ENCODE assay signal across 8 cellular contexts in the genomic region with DNA sequence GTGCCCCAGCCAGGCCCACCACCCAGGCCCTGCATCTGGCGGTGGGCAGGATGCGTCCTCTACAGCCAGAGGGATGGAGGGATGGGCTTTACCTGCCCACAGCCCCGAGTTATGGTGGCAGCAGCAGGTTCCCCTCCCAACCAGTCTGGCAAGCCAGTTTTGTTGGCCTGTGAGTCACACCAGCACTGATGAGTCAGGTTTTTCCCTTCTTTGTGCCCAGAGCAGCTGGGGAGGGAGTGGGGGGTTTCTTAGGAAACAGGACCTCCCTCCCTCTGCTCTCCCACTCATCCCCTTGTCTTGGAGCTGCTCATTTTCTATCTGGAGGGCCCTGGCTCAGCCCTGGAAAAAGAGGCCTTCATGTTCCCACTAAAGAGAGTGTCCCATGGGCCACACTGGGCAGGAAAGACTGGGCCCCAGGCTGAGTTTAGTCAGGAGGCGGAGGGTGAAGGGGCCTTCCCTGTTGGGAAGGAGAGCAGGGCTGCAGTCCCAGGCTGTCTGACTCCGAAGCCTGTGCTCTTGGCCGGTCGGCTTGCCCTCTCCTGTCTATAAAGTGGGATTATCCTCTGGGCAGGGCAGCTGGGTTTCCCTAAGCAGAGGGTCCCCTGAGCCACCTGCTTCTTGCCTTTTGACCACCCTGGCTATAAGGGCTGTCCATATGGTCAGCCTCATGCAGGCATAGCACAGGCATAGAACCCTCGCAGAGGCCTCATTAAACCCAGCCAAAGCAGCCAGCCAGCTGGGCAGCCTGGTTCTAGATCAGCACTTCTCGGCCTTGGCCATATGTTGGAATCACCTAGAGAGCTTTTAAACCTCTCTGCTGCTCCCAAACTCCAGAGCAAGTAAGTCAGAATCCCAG. TPM values are rescaled to one million over a fixed set of nuclear protein-coding genes. Genes with fewer than 3 reads are reported as not detected.
DNase-seq lines count a peak whose midpoint lies in the region; ATAC-seq and FAIRE-seq lines count a peak whose summit lies in the region.

No MANE protein-coding gene starts in this region.

- H3K4me3 ChIP-seq in right cardiac atrium (ENCODE audit: low read length) (no peak overlapping the region), small intestine (ENCODE audit: low read depth in 1 of 2, low read length in 2 of 2) (no peak overlapping the region)

- no peaks in the 10 kb centered on the region for H3K27me3 ChIP-seq in right cardiac atrium (ENCODE audit: control insufficient read depth, insufficient read depth)
- H3K27me3 ChIP-seq in small intestine (ENCODE audit: control insufficient read depth in 2 of 2, insufficient read depth in 2 of 2, low read length in 2 of 2) = no peaks in the 10 kb centered on the region

- intact Hi-C loops in right cardiac atrium (cut with DNase I) = no loop called here

- in situ Hi-C loops in Caki2 (cut with HindIII; ENCODE audit: low pct_unique_long_range_greater_than_20kb, low sequenced_read_pairs) = no loop called here

- no peaks in the 10 kb centered on the region for H3K36me3 ChIP-seq in small intestine (ENCODE audit: control insufficient read depth in 2 of 2, insufficient read depth in 2 of 2, low read length in 2 of 2)

- peak overlapping the region; percentile 94 for H3K27ac ChIP-seq in right cardiac atrium (ENCODE audit: low read length)
- peak overlapping the region in 1 of 2 donors; percentile 91 for H3K27ac ChIP-seq in small intestine (ENCODE audit: low read depth in 1 of 2, low read length in 1 of 2)

- WGBS in right cardiac atrium = 58% methylated on average over 9 of the region's 9 CpGs
- 67 to 78% (median 69%) methylated on average over 9 of the region's 9 CpGs for WGBS in small intestine, 3 donors

- H3K4me1 ChIP-seq in right cardiac atrium (ENCODE audit: control insufficient read depth, insufficient read depth, low read length) (peaks cover 22% of the 10 kb centered on the region), small intestine (ENCODE audit: control insufficient read depth in 2 of 2, insufficient read depth in 1 of 2, low read depth in 1 of 2, low read length in 1 of 2) (peaks cover 0 to 5% of the 10 kb centered on the region in 2 donors)

- peak; percentile 87 for DNase-seq in Caki2 (ENCODE audit: low read depth)
- DNase-seq in NCI-H446 treated with DMSO at 0.1 percent for 48 hours (lab: John Stamatoyannopoulos, UW) = peak; percentile 72
- DNase-seq in amniotic epithelial cell (ENCODE audit: low read depth) = peak; percentile 98
- DNase-seq in right cardiac atrium = peak; percentile 84 to 88 (median 86)
- peak; percentile 34 for DNase-seq in retina
- no peak for DNase-seq in HuH-7 (ENCODE audit: low spot score)
- no peak for DNase-seq in small intestine

- no peaks in the 10 kb centered on the region for H3K9me3 ChIP-seq in right cardiac atrium (ENCODE audit: control insufficient read depth, low read length)
- H3K9me3 ChIP-seq in small intestine (ENCODE audit: control insufficient read depth, low read depth) = no peaks in the 10 kb centered on the region

- ATAC-seq in right cardiac atrium (peak; percentile 79 to 86), HG02840 (IDR thresholded peaks at IDR 0.05; ENCODE audit: low FRiP score, unreplicated experiment) (no peak)

- FAIRE-seq in small intestine (lab: Jason Lieb, UNC) = no peak

RNA-seq across cellular contexts. Expression of gene ANKRD2, which starts 30.2 kb away (rescaled TPM):
- total RNA-seq in Caki2 (2014; rRNA removed; shearing (Covaris generic); ENCODE audit: low replicate concordance) = 15.6 and 19.4 TPM in 2 replicates
- 10 to 100 TPM in 3 of 4 donors, 1 to 10 TPM in 1; 9.9 to 19.3 (median 17.8) TPM for total RNA-seq in right cardiac atrium
- polyA plus RNA-seq in right cardiac atrium = 67.6 TPM
- polyA plus RNA-seq in small intestine = 1 to 10 TPM in 2 of 3 donors, under 1 TPM in 1; 0.04 to 8.6 (median 3.8) TPM

RNA-seq across cellular contexts. Expression of gene HOGA1, which starts 41.8 kb away (rescaled TPM):
- 70.8 and 91.3 TPM in 2 replicates for total RNA-seq in Caki2 (2014; rRNA removed; shearing (Covaris generic); ENCODE audit: low replicate concordance)
- total RNA-seq in right cardiac atrium = 10 to 100 TPM in 3 of 4 donors, 1 to 10 TPM in 1; 4.4 to 13.4 (median 11.7) TPM
- polyA plus RNA-seq in right cardiac atrium = 15.0 TPM
- polyA plus RNA-seq in small intestine = under 1 TPM; 0.45 to 0.81 (median 0.51) TPM

RNA-seq across cellular contexts. Expression of gene UBTD1, which starts 43.7 kb away (rescaled TPM):
- 13.0 and 23.3 TPM in 2 replicates for total RNA-seq in Caki2 (2014; rRNA removed; shearing (Covaris generic); ENCODE audit: low replicate concordance)
- total RNA-seq in right cardiac atrium = 10 to 100 TPM; 24.8 to 27.6 (median 25.8) TPM
- polyA plus RNA-seq in right cardiac atrium (42.1 TPM), small intestine (1 to 10 TPM; 1.1 to 7.6 (median 7.0) TPM)

RNA-seq across cellular contexts. Expression of gene MMS19, which starts 44.2 kb away (rescaled TPM):
- 40.6 and 48.4 TPM in 2 replicates for total RNA-seq in Caki2 (2014; rRNA removed; shearing (Covaris generic); ENCODE audit: low replicate concordance)
- 10 to 100 TPM; 32.8 to 40.0 (median 36.8) TPM for total RNA-seq in right cardiac atrium
- polyA plus RNA-seq in right cardiac atrium (33.7 TPM), small intestine (10 to 100 TPM; 44.7 to 51.9 (median 49.2) TPM)

RNA-seq across cellular contexts. Expression of gene C10orf62, which starts 47.1 kb away (rescaled TPM):
- total RNA-seq in Caki2 (2014; rRNA removed; shearing (Covaris generic); ENCODE audit: low replicate concordance) = 0.41 TPM in 1 of 2 replicates, not detected in the other
- total RNA-seq in right cardiac atrium = under 1 TPM in 3 of 4 donors, not detected in 1; 0.25 to 0.76 (median 0.31) TPM
- 0.20 TPM for polyA plus RNA-seq in right cardiac atrium
- polyA plus RNA-seq in small intestine = not detected

Comparison
In these comparisons a context has a peak if more than half of its experiments do, and no peak if none do; other contexts are left out.
1. DNase-seq: peak in Caki2 (single experiment), NCI-H446 treated with DMSO at 0.1 percent for 48 hours (single experiment), amniotic epithelial cell (single experiment), right cardiac atrium (3 of 3) and retina (single experiment); none in HuH-7 (single experiment) and small intestine (single experiment).